In the genomic region with DNA sequence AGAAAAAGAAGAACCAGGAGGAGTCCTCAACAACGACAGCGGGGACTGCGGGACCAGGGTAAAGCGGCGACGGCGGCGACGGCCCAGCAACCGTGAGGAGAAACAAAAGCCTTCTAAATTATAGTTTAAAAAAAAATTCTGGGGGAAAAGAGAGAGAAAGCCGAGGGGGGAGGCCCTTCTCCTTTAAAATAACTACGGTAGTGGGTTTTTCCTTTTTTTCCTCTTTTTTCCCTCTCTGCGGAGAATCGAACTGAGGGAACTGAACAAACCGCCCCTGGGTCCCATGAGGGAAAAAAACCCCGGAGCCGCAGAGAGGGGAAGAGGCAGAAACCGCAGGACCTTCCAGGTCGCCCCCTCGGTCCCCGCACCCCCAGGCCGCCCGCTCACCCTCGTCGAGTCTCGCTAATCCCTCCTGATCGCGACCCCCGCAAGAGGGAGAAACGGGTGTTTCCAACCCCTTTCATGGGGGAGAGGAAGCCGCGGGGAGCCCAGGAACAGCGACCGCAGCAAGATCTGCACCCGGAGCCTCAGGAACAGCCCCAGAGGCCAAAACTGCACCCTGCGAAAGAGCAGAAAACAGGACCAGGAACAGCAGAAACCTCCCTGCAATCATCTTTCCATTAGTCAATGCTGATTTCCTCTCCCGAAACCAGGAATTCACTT, we compare ENCODE assay signal across 8 cellular contexts. TPM values are rescaled to one million over a fixed set of nuclear protein-coding genes. Genes with fewer than 3 reads are reported as not detected.
A peak's percentile ranks its signal among the peaks of the same experiment; 100 is the strongest.
DNase-seq lines count a peak whose midpoint lies in the region; ATAC-seq and TF ChIP-seq lines count a peak whose summit lies in the region.

No MANE protein-coding gene starts in this region.

- peak; percentile 1 for ATAC-seq in left lung
- ATAC-seq in HG03159 (IDR thresholded peaks at IDR 0.05; ENCODE audit: unreplicated experiment): no peak
- ATAC-seq in HG03439 (IDR thresholded peaks at IDR 0.05; ENCODE audit: unreplicated experiment): no peak

- DNase-seq in D341Med (ENCODE audit: low spot score) (peak; percentile 43), NAMALWA (ENCODE audit: low spot score) (peak; percentile 47), brain microvascular endothelial cell (no peak), left lung (peak; percentile 55 to 87), testis (no peak), Ammon's horn (ENCODE audit: low spot score) (no peak)

- intact Hi-C loops in left lung (cut with DNase I): no loop called here
- intact Hi-C loops in testis (cut with DNase I; ENCODE audit: low total_unique reads): no loop called here

- in situ Hi-C loops in brain microvascular endothelial cell (cut with HindIII; ENCODE audit: low pct_ligation_motif_present, low sequenced_read_pairs): no loop called here

- H3K27me3 ChIP-seq in brain microvascular endothelial cell (replicated peaks): no peaks in the 10 kb centered on the region
- H3K27me3 ChIP-seq in left lung: no peaks in the 10 kb centered on the region
- H3K27me3 ChIP-seq in testis: no peaks in the 10 kb centered on the region

- H3K9me3 ChIP-seq in left lung (no peaks in the 10 kb centered on the region), testis (no peaks in the 10 kb centered on the region)

- no peak for TF ChIP-seq CTCF in brain microvascular endothelial cell (IDR thresholded peaks at IDR 0.05; ENCODE audit: low read depth, low read length, missing control alignments)
- no peak for TF ChIP-seq CTCF in left lung (IDR thresholded peaks at IDR 0.05)
- no peak for TF ChIP-seq CTCF in testis (IDR thresholded peaks at IDR 0.05)

- 0% methylated on average over 33 to 37 of the region's 37 CpGs for WGBS in testis, 2 donors

- H3K36me3 ChIP-seq in brain microvascular endothelial cell (replicated peaks) (no peaks in the 10 kb centered on the region), left lung (no peaks in the 10 kb centered on the region), testis (ENCODE audit: low read depth, missing control alignments) (no peaks in the 10 kb centered on the region)

- H3K4me3 ChIP-seq in brain microvascular endothelial cell (ENCODE audit: low read depth, low read length): peak overlapping the region; percentile 74
- H3K4me3 ChIP-seq in left lung: peak overlapping the region; percentile 54 to 83
- H3K4me3 ChIP-seq in testis: peak overlapping the region; percentile 95 to 97

- peak overlapping the region; percentile 100 for H3K27ac ChIP-seq in brain microvascular endothelial cell
- peak overlapping the region; percentile 92 to 97 for H3K27ac ChIP-seq in left lung
- H3K27ac ChIP-seq in testis: peak overlapping the region; percentile 83 to 89

- H3K4me1 ChIP-seq in left lung (peaks cover 12 to 72% of the 10 kb centered on the region in 2 donors), testis (peaks cover 16% of the 10 kb centered on the region)

- TF ChIP-seq POLR2A in testis (IDR thresholded peaks at IDR 0.05): no peak

RNA-seq across cellular contexts. Expression of a gene that starts 0.5 kb away (rescaled TPM):
- 10 to 100 TPM; 52.5 to 59.6 TPM for total RNA-seq in left lung
- 10 to 100 TPM; 52.9 to 64.4 TPM for total RNA-seq in testis
- 29.4 TPM for polyA plus RNA-seq in testis (ENCODE audit: insufficient read depth, low read depth, low replicate concordance)

Comparison
In these comparisons a context has a peak if more than half of its experiments do, and no peak if none do; other contexts are left out.
1. DNase-seq: peak in D341Med (single experiment), NAMALWA (single experiment) and left lung (2 of 2); none in brain microvascular endothelial cell (single experiment), testis (single experiment) and Ammon's horn (single experiment).
2. Peak in every context shown above with its lines, with median percentiles within 50 percentile points of each other: H3K27ac ChIP-seq and H3K4me3 ChIP-seq.